In genomic region chr2:181411105-181411849, GRCh38 we compare ENCODE assay signal across 8 cellular contexts.
DNase-seq lines count a peak whose midpoint lies in the region; ATAC-seq and TF ChIP-seq lines count a peak whose summit lies in the region.

No MANE protein-coding gene starts in this region.

- intact Hi-C loops in tibial artery (cut with DNase I; ENCODE audit: low total_unique reads) = no loop called here

- H3K4me3 ChIP-seq in cardiac fibroblast (replicated peaks in 1 of 2; ENCODE audit: low read depth in 2 of 2, low read length in 2 of 2) (no peak overlapping the region), tibial artery (no peak overlapping the region)

- H3K9me3 ChIP-seq in tibial artery = no peaks in the 10 kb centered on the region

- H3K4me1 ChIP-seq in tibial artery = no peaks in the 10 kb centered on the region

- no peaks in the 10 kb centered on the region for H3K36me3 ChIP-seq in tibial artery

- TF ChIP-seq CTCF in cardiac fibroblast (IDR thresholded peaks at IDR 0.05; ENCODE audit: low read depth, low read length) (no peak), tibial artery (IDR thresholded peaks at IDR 0.05) (no peak)

- peak; percentile 99 for ATAC-seq in GM18517 (IDR thresholded peaks at IDR 0.05; ENCODE audit: unreplicated experiment)
- peak; percentile 96 for ATAC-seq in HG02623 (IDR thresholded peaks at IDR 0.05; ENCODE audit: unreplicated experiment)
- no peak for ATAC-seq in HG02970 (IDR thresholded peaks at IDR 0.05; ENCODE audit: low FRiP score, unreplicated experiment)

- H3K27me3 ChIP-seq in tibial artery = no peaks in the 10 kb centered on the region

- DNase-seq in NCI-H1092 treated with DMSO at 0.1 percent for 48 hours (lab: John Stamatoyannopoulos, UW) (peak; percentile 32), cardiac fibroblast (ENCODE audit: low read depth in 2 of 2) (peak; percentile 2 to 32), tibial artery (no peak), NCI-H128 (lab: John Stamatoyannopoulos, UW; ENCODE audit: unreplicated experiment) (no peak)
- no peak for DNase-seq in stimulated activated CD4-positive, alpha-beta T cell treated with anti-CD3 and anti-CD28 coated beads, Interleukin-12 subunit alpha, Interleukin-12 subunit beta, amount 100 ng/mL, for 4 hours

- H3K27ac ChIP-seq in tibial artery = no peak overlapping the region

Comparison
In these comparisons a context has a peak if more than half of its experiments do, and no peak if none do; other contexts are left out.
1. DNase-seq: peak in NCI-H1092 treated with DMSO at 0.1 percent for 48 hours (single experiment) and cardiac fibroblast (2 of 2); none in stimulated activated CD4-positive, alpha-beta T cell treated with anti-CD3 and anti-CD28 coated beads, Interleukin-12 subunit alpha, Interleukin-12 subunit beta, amount 100 ng/mL, for 4 hours (single experiment), tibial artery (0 of 2) and NCI-H128 (single experiment).